ENCODE assay signal across 11 cellular contexts in genomic region chr14:97456958-97457357, GRCh38.
DNase-seq lines count a peak whose midpoint lies in the region; ATAC-seq lines count a peak whose summit lies in the region.
"Had no signal": no experiment of that assay in that cellular context is flagged by ENCODE, and none has a peak within 500 bp of the region (broad histone marks: within the 10 kb centered on the region; RNA-seq: fewer than 3 reads in every experiment).

No MANE protein-coding gene starts in this region.

- POLR2A ChIA-PET in activated CD8-positive, alpha-beta T cell treated with anti-CD3 and anti-CD28 coated beads, Interleukin-2, amount 10 ng/mL, durations not matched to agents 7 days and 5 days (lab: Charles Lee) = interaction anchor here (3.3 kb wide), 1 partner anchor 13 kb away, joined by 16 read pairs; no protein-coding TSS in a partner anchor

- H3K36me3 Mint-ChIP-seq in activated CD8-positive, alpha-beta T cell treated with anti-CD3 and anti-CD28 coated beads, Interleukin-2, amount 10 ng/mL, durations not matched to agents 7 days and 5 days (ENCODE audit: low read depth) = peaks cover 51% of the 10 kb centered on the region
- H3K36me3 Mint-ChIP-seq in effector memory CD8-positive, alpha-beta T cell (ENCODE audit: insufficient read depth) = peaks cover 5% of the 10 kb centered on the region
- H3K36me3 Mint-ChIP-seq: stimulated activated memory B cell treated with anti-CD40 and anti-IgM and Interleukin-4, amounts not matched to agents 10 μg/mL and 1 μg/mL and 100 μg/mL, for 72 hours had no signal

- H3K4me1 Mint-ChIP-seq in activated CD8-positive, alpha-beta T cell treated with anti-CD3 and anti-CD28 coated beads, Interleukin-2, amount 10 ng/mL, durations not matched to agents 7 days and 5 days (ENCODE audit: low read depth) = peaks cover 58% of the 10 kb centered on the region
- peaks cover 52 to 58% of the 10 kb centered on the region in 2 donors for H3K4me1 Mint-ChIP-seq in effector memory CD8-positive, alpha-beta T cell (ENCODE audit: low read depth in 2 of 2)

- peak overlapping the region; percentile 98 for H3K27ac Mint-ChIP-seq in activated CD8-positive, alpha-beta T cell treated with anti-CD3 and anti-CD28 coated beads, Interleukin-2, amount 10 ng/mL, durations not matched to agents 7 days and 5 days
- H3K27ac Mint-ChIP-seq in effector memory CD8-positive, alpha-beta T cell = peak overlapping the region; percentile 94 to 99
- H3K27ac Mint-ChIP-seq: stimulated activated memory B cell treated with anti-CD40 and anti-IgM and Interleukin-4, amounts not matched to agents 10 μg/mL and 1 μg/mL and 100 μg/mL, for 72 hours had no signal

- CTCF ChIA-PET in activated CD8-positive, alpha-beta T cell treated with anti-CD3 and anti-CD28 coated beads, Interleukin-2, amount 10 ng/mL, durations not matched to agents 7 days and 5 days (lab: Charles Lee) = interaction anchor here (1.0 to 1.6 kb wide), 3 partner anchors 12 to 521 kb away, joined by 3 to 6 read pairs (median 4); no protein-coding TSS in a partner anchor

- H3K4me3 Mint-ChIP-seq in activated CD8-positive, alpha-beta T cell treated with anti-CD3 and anti-CD28 coated beads, Interleukin-2, amount 10 ng/mL, durations not matched to agents 7 days and 5 days = peak overlapping the region; percentile 39
- peak overlapping the region; percentile 82 to 90 for H3K4me3 Mint-ChIP-seq in effector memory CD8-positive, alpha-beta T cell
- H3K4me3 Mint-ChIP-seq: stimulated activated memory B cell treated with anti-CD40 and anti-IgM and Interleukin-4, amounts not matched to agents 10 μg/mL and 1 μg/mL and 100 μg/mL, for 72 hours had no signal

- peak; percentile 66 for ATAC-seq in GM18868 (IDR thresholded peaks at IDR 0.05; ENCODE audit: unreplicated experiment)
- peak; percentile 49 for ATAC-seq in activated CD8-positive, alpha-beta T cell treated with anti-CD3 and anti-CD28 coated beads, Interleukin-2, amount 10 ng/mL, durations not matched to agents 7 days and 5 days
- peak; percentile 32 for ATAC-seq in effector memory CD8-positive, alpha-beta T cell (replicated peaks)
- no peak for ATAC-seq in GM21528 (IDR thresholded peaks at IDR 0.05; ENCODE audit: low FRiP score, unreplicated experiment)
- ATAC-seq: stimulated activated memory B cell treated with anti-CD40 and anti-IgM and Interleukin-4, amounts not matched to agents 10 μg/mL and 1 μg/mL and 100 μg/mL, for 72 hours had no signal

- peaks cover 9% of the 10 kb centered on the region for H3K9me3 Mint-ChIP-seq in activated CD8-positive, alpha-beta T cell treated with anti-CD3 and anti-CD28 coated beads, Interleukin-2, amount 10 ng/mL, durations not matched to agents 7 days and 5 days (ENCODE audit: insufficient read depth)
- no peaks in the 10 kb centered on the region for H3K9me3 Mint-ChIP-seq in effector memory CD8-positive, alpha-beta T cell

- peak; percentile 74 for DNase-seq in activated CD8-positive, alpha-beta T cell treated with anti-CD3 and anti-CD28 coated beads, Interleukin-2, amount 10 ng/mL, durations not matched to agents 7 days and 5 days
- peak in 1 of 3 experiments; percentile 35 for DNase-seq in effector memory CD8-positive, alpha-beta T cell
- DNase-seq in stimulated activated CD4-positive, alpha-beta T cell treated with anti-CD3 and anti-CD28 coated beads, TNF-alpha, amount 100 ng/mL, for 24 hours (ENCODE audit: low read depth in 3 of 3) = peak; percentile 49 to 68 (median 61)
- DNase-seq in NCI-H2081 treated with DMSO at 0.1 percent for 48 hours (lab: John Stamatoyannopoulos, UW) (no peak), COR-L47 (lab: John Stamatoyannopoulos, UW) (no peak), RKO (ENCODE audit: low spot score) (no peak)
- DNase-seq: effector CD4-positive, alpha-beta T cell; NCI-H1694 treated with DMSO at 0.1 percent for 48 hours had no signal

- H3K27me3 Mint-ChIP-seq in activated CD8-positive, alpha-beta T cell treated with anti-CD3 and anti-CD28 coated beads, Interleukin-2, amount 10 ng/mL, durations not matched to agents 7 days and 5 days (ENCODE audit: low read depth) = no peaks in the 10 kb centered on the region
- H3K27me3 Mint-ChIP-seq in effector memory CD8-positive, alpha-beta T cell = no peaks in the 10 kb centered on the region

Comparison
In these comparisons a context has a peak if more than half of its experiments do, and no peak if none do; other contexts are left out.
1. DNase-seq: peak in activated CD8-positive, alpha-beta T cell treated with anti-CD3 and anti-CD28 coated beads, Interleukin-2, amount 10 ng/mL, durations not matched to agents 7 days and 5 days (single experiment) and stimulated activated CD4-positive, alpha-beta T cell treated with anti-CD3 and anti-CD28 coated beads, TNF-alpha, amount 100 ng/mL, for 24 hours (3 of 3); none in NCI-H2081 treated with DMSO at 0.1 percent for 48 hours (single experiment), COR-L47 (single experiment) and RKO (single experiment).